2 cellular contexts compared by ENCODE assay signal in the genomic region with DNA sequence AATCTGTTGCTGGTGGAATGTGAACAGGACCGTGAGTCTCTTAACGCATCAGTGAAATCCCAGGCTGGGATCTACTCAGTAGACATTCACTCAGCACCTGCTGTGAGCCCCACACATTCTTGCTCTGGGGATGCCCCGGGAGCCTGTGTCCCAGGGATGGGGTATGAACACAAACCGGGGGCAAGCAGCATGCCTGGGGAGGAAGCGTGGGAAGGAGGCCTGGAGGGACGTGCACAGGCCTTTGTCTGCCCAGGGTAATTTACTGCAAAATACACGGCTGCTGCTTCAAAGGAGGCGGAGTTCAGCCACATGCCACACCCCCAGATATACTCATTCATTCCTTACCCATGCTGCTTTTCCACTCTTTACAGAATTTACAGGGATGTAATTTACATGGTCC.
TF ChIP-seq lines count a peak whose summit lies in the region.

No MANE protein-coding gene starts in this region.

TF ChIP-seq in K562, 482 proteins besides CTCF, POLR2A, EP300 and RAD21 (continued from another document):
- TF ChIP-seq, protein P1, sequence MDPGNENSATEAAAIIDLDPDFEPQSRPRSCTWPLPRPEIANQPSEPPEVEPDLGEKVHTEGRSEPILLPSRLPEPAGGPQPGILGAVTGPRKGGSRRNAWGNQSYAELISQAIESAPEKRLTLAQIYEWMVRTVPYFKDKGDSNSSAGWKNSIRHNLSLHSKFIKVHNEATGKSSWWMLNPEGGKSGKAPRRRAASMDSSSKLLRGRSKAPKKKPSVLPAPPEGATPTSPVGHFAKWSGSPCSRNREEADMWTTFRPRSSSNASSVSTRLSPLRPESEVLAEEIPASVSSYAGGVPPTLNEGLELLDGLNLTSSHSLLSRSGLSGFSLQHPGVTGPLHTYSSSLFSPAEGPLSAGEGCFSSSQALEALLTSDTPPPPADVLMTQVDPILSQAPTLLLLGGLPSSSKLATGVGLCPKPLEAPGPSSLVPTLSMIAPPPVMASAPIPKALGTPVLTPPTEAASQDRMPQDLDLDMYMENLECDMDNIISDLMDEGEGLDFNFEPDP (CRISPR knock-in tag; IDR thresholded peaks at IDR 0.05) = no peak
- TF ChIP-seq RAD51 (IDR thresholded peaks at IDR 0.05; ENCODE audit: borderline replicate concordance, low read depth) = no peak
- TF ChIP-seq SAFB2 (IDR thresholded peaks at IDR 0.05; ENCODE audit: borderline replicate concordance, low read depth, low read length, severe bottlenecking) = no peak
- TF ChIP-seq, protein P2, sequence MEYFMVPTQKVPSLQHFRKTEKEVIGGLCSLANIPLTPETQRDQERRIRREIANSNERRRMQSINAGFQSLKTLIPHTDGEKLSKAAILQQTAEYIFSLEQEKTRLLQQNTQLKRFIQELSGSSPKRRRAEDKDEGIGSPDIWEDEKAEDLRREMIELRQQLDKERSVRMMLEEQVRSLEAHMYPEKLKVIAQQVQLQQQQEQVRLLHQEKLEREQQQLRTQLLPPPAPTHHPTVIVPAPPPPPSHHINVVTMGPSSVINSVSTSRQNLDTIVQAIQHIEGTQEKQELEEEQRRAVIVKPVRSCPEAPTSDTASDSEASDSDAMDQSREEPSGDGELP (CRISPR knock-in tag; IDR thresholded peaks at IDR 0.05; ENCODE audit: borderline replicate concordance) = no peak
- TF ChIP-seq GATA2 (CRISPR knock-in tag; IDR thresholded peaks at IDR 0.05) = no peak
- TF ChIP-seq, protein P3, sequence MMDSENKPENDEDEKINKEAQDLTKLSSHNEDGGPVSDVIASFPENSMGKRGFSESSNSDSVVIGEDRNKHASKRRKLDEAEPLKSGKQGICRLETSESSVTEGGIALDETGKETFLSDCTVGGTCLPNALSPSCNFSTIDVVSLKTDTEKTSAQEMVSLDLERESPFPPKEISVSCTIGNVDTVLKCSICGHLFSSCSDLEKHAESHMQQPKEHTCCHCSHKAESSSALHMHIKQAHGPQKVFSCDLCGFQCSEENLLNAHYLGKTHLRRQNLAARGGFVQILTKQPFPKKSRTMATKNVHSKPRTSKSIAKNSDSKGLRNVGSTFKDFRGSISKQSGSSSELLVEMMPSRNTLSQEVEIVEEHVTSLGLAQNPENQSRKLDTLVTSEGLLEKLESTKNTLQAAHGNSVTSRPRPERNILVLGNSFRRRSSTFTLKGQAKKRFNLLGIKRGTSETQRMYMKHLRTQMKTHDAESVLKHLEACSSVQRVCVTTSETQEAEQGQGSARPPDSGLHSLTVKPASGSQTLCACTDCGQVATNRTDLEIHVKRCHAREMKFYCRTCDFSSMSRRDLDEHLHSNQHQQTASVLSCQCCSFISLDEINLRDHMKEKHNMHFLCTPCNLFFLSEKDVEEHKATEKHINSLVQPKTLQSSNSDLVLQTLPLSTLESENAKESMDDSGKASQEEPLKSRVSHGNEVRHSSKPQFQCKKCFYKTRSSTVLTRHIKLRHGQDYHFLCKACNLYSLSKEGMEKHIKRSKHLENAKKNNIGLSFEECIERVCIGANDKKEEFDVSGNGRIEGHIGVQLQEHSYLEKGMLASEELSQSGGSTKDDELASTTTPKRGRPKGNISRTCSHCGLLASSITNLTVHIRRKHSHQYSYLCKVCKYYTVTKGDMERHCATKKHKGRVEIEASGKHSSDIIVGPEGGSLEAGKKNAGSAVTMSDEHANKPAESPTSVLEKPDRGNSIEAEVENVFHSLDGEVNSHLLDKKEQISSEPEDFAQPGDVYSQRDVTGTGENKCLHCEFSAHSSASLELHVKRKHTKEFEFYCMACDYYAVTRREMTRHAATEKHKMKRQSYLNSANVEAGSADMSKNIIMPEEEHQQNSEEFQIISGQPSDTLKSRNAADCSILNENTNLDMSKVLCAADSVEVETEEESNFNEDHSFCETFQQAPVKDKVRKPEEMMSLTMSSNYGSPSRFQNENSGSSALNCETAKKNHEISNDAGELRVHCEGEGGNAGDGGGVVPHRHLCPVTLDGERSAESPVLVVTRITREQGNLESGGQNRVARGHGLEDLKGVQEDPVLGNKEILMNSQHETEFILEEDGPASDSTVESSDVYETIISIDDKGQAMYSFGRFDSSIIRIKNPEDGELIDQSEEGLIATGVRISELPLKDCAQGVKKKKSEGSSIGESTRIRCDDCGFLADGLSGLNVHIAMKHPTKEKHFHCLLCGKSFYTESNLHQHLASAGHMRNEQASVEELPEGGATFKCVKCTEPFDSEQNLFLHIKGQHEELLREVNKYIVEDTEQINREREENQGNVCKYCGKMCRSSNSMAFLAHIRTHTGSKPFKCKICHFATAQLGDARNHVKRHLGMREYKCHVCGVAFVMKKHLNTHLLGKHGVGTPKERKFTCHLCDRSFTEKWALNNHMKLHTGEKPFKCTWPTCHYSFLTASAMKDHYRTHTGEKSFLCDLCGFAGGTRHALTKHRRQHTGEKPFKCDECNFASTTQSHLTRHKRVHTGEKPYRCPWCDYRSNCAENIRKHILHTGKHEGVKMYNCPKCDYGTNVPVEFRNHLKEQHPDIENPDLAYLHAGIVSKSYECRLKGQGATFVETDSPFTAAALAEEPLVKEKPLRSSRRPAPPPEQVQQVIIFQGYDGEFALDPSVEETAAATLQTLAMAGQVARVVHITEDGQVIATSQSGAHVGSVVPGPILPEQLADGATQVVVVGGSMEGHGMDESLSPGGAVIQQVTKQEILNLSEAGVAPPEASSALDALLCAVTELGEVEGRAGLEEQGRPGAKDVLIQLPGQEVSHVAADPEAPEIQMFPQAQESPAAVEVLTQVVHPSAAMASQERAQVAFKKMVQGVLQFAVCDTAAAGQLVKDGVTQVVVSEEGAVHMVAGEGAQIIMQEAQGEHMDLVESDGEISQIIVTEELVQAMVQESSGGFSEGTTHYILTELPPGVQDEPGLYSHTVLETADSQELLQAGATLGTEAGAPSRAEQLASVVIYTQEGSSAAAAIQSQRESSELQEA (IDR thresholded peaks at IDR 0.05; ENCODE audit: low read depth) = no peak
- TF ChIP-seq JUNB (CRISPR knock-in tag; conservative IDR thresholded peaks at IDR 0.05) = no peak
- TF ChIP-seq ZNF133 (CRISPR knock-in tag; IDR thresholded peaks at IDR 0.05) = no peak
- TF ChIP-seq ZBTB1 (CRISPR knock-in tag; IDR thresholded peaks at IDR 0.05; ENCODE audit: borderline replicate concordance, low read depth) = no peak
- TF ChIP-seq MEF2A (IDR thresholded peaks at IDR 0.05; ENCODE audit: control insufficient read depth, low read depth, low read length) = no peak
- TF ChIP-seq ZFP36 (IDR thresholded peaks at IDR 0.05; ENCODE audit: low read depth, low read length, partially characterized antibody) = no peak
- TF ChIP-seq CBFA2T2 (conservative IDR thresholded peaks at IDR 0.05) = no peak
- TF ChIP-seq, protein P4, sequence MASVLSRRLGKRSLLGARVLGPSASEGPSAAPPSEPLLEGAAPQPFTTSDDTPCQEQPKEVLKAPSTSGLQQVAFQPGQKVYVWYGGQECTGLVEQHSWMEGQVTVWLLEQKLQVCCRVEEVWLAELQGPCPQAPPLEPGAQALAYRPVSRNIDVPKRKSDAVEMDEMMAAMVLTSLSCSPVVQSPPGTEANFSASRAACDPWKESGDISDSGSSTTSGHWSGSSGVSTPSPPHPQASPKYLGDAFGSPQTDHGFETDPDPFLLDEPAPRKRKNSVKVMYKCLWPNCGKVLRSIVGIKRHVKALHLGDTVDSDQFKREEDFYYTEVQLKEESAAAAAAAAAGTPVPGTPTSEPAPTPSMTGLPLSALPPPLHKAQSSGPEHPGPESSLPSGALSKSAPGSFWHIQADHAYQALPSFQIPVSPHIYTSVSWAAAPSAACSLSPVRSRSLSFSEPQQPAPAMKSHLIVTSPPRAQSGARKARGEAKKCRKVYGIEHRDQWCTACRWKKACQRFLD (CRISPR knock-in tag; IDR thresholded peaks at IDR 0.05) = no peak

TF ChIP-seq in neural cell, 6 proteins besides CTCF, POLR2A, EP300 and RAD21 (continued from another document):
- TF ChIP-seq, protein P5, sequence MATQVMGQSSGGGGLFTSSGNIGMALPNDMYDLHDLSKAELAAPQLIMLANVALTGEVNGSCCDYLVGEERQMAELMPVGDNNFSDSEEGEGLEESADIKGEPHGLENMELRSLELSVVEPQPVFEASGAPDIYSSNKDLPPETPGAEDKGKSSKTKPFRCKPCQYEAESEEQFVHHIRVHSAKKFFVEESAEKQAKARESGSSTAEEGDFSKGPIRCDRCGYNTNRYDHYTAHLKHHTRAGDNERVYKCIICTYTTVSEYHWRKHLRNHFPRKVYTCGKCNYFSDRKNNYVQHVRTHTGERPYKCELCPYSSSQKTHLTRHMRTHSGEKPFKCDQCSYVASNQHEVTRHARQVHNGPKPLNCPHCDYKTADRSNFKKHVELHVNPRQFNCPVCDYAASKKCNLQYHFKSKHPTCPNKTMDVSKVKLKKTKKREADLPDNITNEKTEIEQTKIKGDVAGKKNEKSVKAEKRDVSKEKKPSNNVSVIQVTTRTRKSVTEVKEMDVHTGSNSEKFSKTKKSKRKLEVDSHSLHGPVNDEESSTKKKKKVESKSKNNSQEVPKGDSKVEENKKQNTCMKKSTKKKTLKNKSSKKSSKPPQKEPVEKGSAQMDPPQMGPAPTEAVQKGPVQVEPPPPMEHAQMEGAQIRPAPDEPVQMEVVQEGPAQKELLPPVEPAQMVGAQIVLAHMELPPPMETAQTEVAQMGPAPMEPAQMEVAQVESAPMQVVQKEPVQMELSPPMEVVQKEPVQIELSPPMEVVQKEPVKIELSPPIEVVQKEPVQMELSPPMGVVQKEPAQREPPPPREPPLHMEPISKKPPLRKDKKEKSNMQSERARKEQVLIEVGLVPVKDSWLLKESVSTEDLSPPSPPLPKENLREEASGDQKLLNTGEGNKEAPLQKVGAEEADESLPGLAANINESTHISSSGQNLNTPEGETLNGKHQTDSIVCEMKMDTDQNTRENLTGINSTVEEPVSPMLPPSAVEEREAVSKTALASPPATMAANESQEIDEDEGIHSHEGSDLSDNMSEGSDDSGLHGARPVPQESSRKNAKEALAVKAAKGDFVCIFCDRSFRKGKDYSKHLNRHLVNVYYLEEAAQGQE (IDR thresholded peaks at IDR 0.05; ENCODE audit: borderline replicate concordance) = no peak
- TF ChIP-seq SMC3 (conservative IDR thresholded peaks at IDR 0.05; ENCODE audit: poor library complexity) = no peak
- TF ChIP-seq TAF1 (IDR thresholded peaks at IDR 0.05; ENCODE audit: low read depth) = no peak
- TF ChIP-seq MXI1 (conservative IDR thresholded peaks at IDR 0.05; ENCODE audit: poor library complexity, severe bottlenecking) = no peak
- no peak for TF ChIP-seq EZH2 (IDR thresholded peaks at IDR 0.05; ENCODE audit: borderline replicate concordance, insufficient read depth, low read length, poor library complexity, severe bottlenecking)
